Comparison of ENCODE assay signal across 17 cellular contexts in genomic region chr5:133059621-133060020, GRCh38.
"Had no signal": no experiment of that assay in that cellular context is flagged by ENCODE, and none has a peak within 500 bp of the region (broad histone marks: within the 10 kb centered on the region; RNA-seq: fewer than 3 reads in every experiment).

No MANE protein-coding gene starts in this region.

- ATAC-seq: activated CD4-positive, CD25-positive, alpha-beta regulatory T cell treated with anti-CD3 and anti-CD28 coated beads, Interleukin-2, amount 50 U/mL, for 24 hours; foreskin keratinocyte had no signal

- H3K4me3 Mint-ChIP-seq: activated CD4-positive, alpha-beta memory T cell treated with anti-CD3 and anti-CD28 coated beads for 36 hours; nephron progenitor cell had no signal

- H3K27me3 Mint-ChIP-seq: activated CD4-positive, alpha-beta memory T cell treated with anti-CD3 and anti-CD28 coated beads for 36 hours had no signal

- H3K27me3 ChIP-seq: cardiac muscle cell, colonic mucosa, foreskin keratinocyte, uterus had no signal

- H3K27ac ChIP-seq: cardiac muscle cell, colonic mucosa, foreskin keratinocyte, thoracic aorta, uterus had no signal

- H3K9me3 ChIP-seq: colonic mucosa, thoracic aorta, uterus had no signal

- H3K4me3 ChIP-seq: cardiac muscle cell, colonic mucosa, thoracic aorta, uterus had no signal

- H3K9me3 Mint-ChIP-seq: activated CD4-positive, alpha-beta memory T cell treated with anti-CD3 and anti-CD28 coated beads for 36 hours had no signal

- H3K36me3 ChIP-seq: cardiac muscle cell, colonic mucosa, thoracic aorta, uterus had no signal

- H3K27ac Mint-ChIP-seq: activated CD4-positive, alpha-beta memory T cell treated with anti-CD3 and anti-CD28 coated beads for 36 hours; nephron progenitor cell had no signal

- DNase-seq: activated CD4-positive, alpha-beta memory T cell treated with anti-CD3 and anti-CD28 coated beads for 36 hours; activated naive CD4-positive, alpha-beta T cell; colonic mucosa; effector CD4-positive, alpha-beta T cell; foreskin keratinocyte; head of caudate nucleus; mammary epithelial cell; nephron progenitor cell; stimulated activated CD4-positive, alpha-beta T cell treated with anti-CD3 and anti-CD28 coated beads, Interleukin-12 subunit alpha, Interleukin-12 subunit beta, amount 100 ng/mL, for 4 hours; stimulated activated naive CD4-positive, alpha-beta T cell treated with Interleukin-2 at 50 U/mL for 16 hours; uterus had no signal

- FAIRE-seq: astrocyte, endothelial cell of umbilical vein, islet of Langerhans had no signal
